Comparison of ENCODE assay signal across 16 cellular contexts in genomic region chr9:86885232-86885631, GRCh38.
DNase-seq lines count a peak whose midpoint lies in the region; FAIRE-seq and TF ChIP-seq lines count a peak whose summit lies in the region.
"Had no signal": no experiment of that assay in that cellular context is flagged by ENCODE, and none has a peak within 500 bp of the region (broad histone marks: within the 10 kb centered on the region; RNA-seq: fewer than 3 reads in every experiment).

No MANE protein-coding gene starts in this region.

- H3T11ph ChIP-seq in H9 (ENCODE audit: low read length) = no peak overlapping the region

- H2AFZ ChIP-seq in H9 (ENCODE audit: low read length) (no peak overlapping the region), H1 (ENCODE audit: low read length) (peak overlapping the region; percentile 36; the same call in 1 of the 2 replicates)
- H2AFZ ChIP-seq: GM23248 had no signal

- CTCF ChIA-PET in H1 (lab: Charles Lee; ENCODE audit: partially characterized antibody) = interaction anchor here (1.1 to 2.0 kb wide), 3 partner anchors 42 to 401 kb away, joined by 3 to 6 read pairs (median 3); no protein-coding TSS in a partner anchor
- CTCF ChIA-PET in CD8-positive, alpha-beta memory T cell (lab: Charles Lee) = no interaction called here

- no peak overlapping the region for H2BK15ac ChIP-seq in H9 (ENCODE audit: low read depth, low read length)
- H2BK15ac ChIP-seq in H1 (ENCODE audit: low read length) = no peak overlapping the region

- H3K4me1 Mint-ChIP-seq in H9 = peaks cover 26 to 27% of the 10 kb centered on the region in 2 experiments
- H3K4me1 Mint-ChIP-seq in CD8-positive, alpha-beta memory T cell = no peaks in the 10 kb centered on the region
- H3K4me1 Mint-ChIP-seq: CD4-positive, CD25-positive, alpha-beta regulatory T cell had no signal

- H2BK120ac ChIP-seq in H9 (ENCODE audit: low read depth, low read length, poor library complexity, severe bottlenecking) (no peak overlapping the region), H1 (replicated peaks; ENCODE audit: low read depth, low read length) (no peak overlapping the region)

- H4K91ac ChIP-seq in H9 (ENCODE audit: insufficient read length, low read depth, low read length) = no peak overlapping the region
- no peak overlapping the region for H4K91ac ChIP-seq in H1 (replicated peaks; ENCODE audit: insufficient read length, low read length)

- peak; percentile 42 for DNase-seq in H9
- no peak for DNase-seq in H1 (ENCODE audit: low read depth in 1 of 2, low spot score in 2 of 2)
- no peak for DNase-seq in RPMI8226
- no peak for DNase-seq in glomerular visceral epithelial cell (ENCODE audit: extremely low spot score)
- DNase-seq in NCI-H524 (lab: John Stamatoyannopoulos, UW) = no peak
- no peak for DNase-seq in CD8-positive, alpha-beta memory T cell
- DNase-seq: ACHN; Calu3; CD4-positive, CD25-positive, alpha-beta regulatory T cell; DMS 273 treated with DMSO at 0.1 percent for 48 hours; GM23248 had no signal

- H3K18ac ChIP-seq in H9 (ENCODE audit: insufficient read length, low read depth, low read length) = no peak overlapping the region
- no peak overlapping the region for H3K18ac ChIP-seq in H1 (ENCODE audit: extremely low read depth, low read length)

- no peak overlapping the region for H3K9ac ChIP-seq in H9 (ENCODE audit: extremely low read depth, insufficient read length, low read length)
- no peak overlapping the region for H3K9ac ChIP-seq in H1 (replicated peaks in 1 of 4; ENCODE audit: extremely low read depth in 1 of 4, low read depth in 3 of 4, low read length in 3 of 4)
- H3K9ac ChIP-seq in iPS-20b (ENCODE audit: low read depth, low read length) = peak overlapping the region; percentile 47; the same call in 1 of the 2 replicates
- H3K9ac ChIP-seq: BLaER1 treated with 17β-estradiol and CSF1 and Interleukin-3, amounts not matched to agents 10 nM and 100 nM; GM23248 had no signal

- H3K4ac ChIP-seq in H9 (ENCODE audit: low read depth, low read length) = no peak overlapping the region
- no peak overlapping the region for H3K4ac ChIP-seq in H1 (replicated peaks; ENCODE audit: insufficient read length, low read depth, low read length)

- H3K36me3 ChIP-seq in H1 (ENCODE audit: control insufficient read depth in 2 of 4, insufficient read depth in 4 of 4, low read length in 3 of 4) (no peaks in the 10 kb centered on the region), iPS-20b (ENCODE audit: insufficient read depth, low read depth, low read length) (no peaks in the 10 kb centered on the region)
- no peaks in the 10 kb centered on the region for H3K36me3 ChIP-seq in CD8-positive, alpha-beta memory T cell (ENCODE audit: insufficient read depth, low read length)
- H3K36me3 ChIP-seq: BLaER1 treated with 17β-estradiol and CSF1 and Interleukin-3, amounts not matched to agents 10 nM and 100 nM; HAP-1 had no signal

- H2BK20ac ChIP-seq in H9 (ENCODE audit: low read depth, low read length, poor library complexity, severe bottlenecking) (no peak overlapping the region), H1 (ENCODE audit: low read length) (no peak overlapping the region)

- no peaks in the 10 kb centered on the region for H3K9me3 Mint-ChIP-seq in H9
- no peaks in the 10 kb centered on the region for H3K9me3 Mint-ChIP-seq in CD8-positive, alpha-beta memory T cell

- TF ChIP-seq EP300 in H1 (IDR thresholded peaks at IDR 0.05; ENCODE audit: borderline replicate concordance in 1 of 2, low read depth in 2 of 2, low read length in 2 of 2) = no peak

- peak; percentile 88 for FAIRE-seq in H1 (lab: Jason Lieb, UNC)
- FAIRE-seq: GM12878, GM18507 had no signal

- no peaks in the 10 kb centered on the region for H3K79me2 ChIP-seq in H9 (ENCODE audit: insufficient read depth, low read length)
- no peaks in the 10 kb centered on the region for H3K79me2 ChIP-seq in H1 (ENCODE audit: control insufficient read depth in 1 of 2, insufficient read depth in 2 of 2, low read length in 2 of 2)

- POLR2A ChIA-PET in H1 (lab: Charles Lee; ENCODE audit: partially characterized antibody) = no interaction called here
- POLR2A ChIA-PET in CD8-positive, alpha-beta memory T cell (lab: Charles Lee) = no interaction called here

- H4K8ac ChIP-seq in H9 (replicated peaks; ENCODE audit: insufficient read length, low read depth, low read length) (no peak overlapping the region), H1 (ENCODE audit: extremely low read depth, insufficient read depth, low read length) (no peak overlapping the region)

- no peaks in the 10 kb centered on the region for H3K36me3 Mint-ChIP-seq in H9 (ENCODE audit: insufficient read depth in 1 of 3, low read depth in 3 of 3)
- no peaks in the 10 kb centered on the region for H3K36me3 Mint-ChIP-seq in CD8-positive, alpha-beta memory T cell
- H3K36me3 Mint-ChIP-seq: CD4-positive, CD25-positive, alpha-beta regulatory T cell had no signal

- whole genome bisulfite sequencing in H9 (ENCODE audit: extremely low coverage, insufficient read length, low lambda C conversion rate) = no CpG with 5 or more reads among the region's 5 CpGs
- WGBS in H1 (ENCODE audit: extremely low coverage in 1 of 2, insufficient coverage in 1 of 2, insufficient read length in 1 of 2, insufficient replicate concordance in 2 of 2, low coverage in 1 of 2, low lambda C conversion rate in 2 of 2, missing lambda C conversion rate in 1 of 2), 2 experiments = 16% methylated on average over 5 of the region's 5 CpGs; no CpG with 5 or more reads in 1 of the 2 experiments

- no peak overlapping the region for H3K27ac ChIP-seq in H9 (ENCODE audit: insufficient read length, low read depth, low read length)
- no peak overlapping the region for H3K27ac ChIP-seq in H1 (ENCODE audit: low read depth, low read length)
- H3K27ac ChIP-seq in iPS-20b (ENCODE audit: low read length) = no peak overlapping the region
- no peak overlapping the region for H3K27ac ChIP-seq in CD8-positive, alpha-beta memory T cell (ENCODE audit: low read depth, low read length)
- H3K27ac ChIP-seq: BLaER1 treated with 17β-estradiol and CSF1 and Interleukin-3, amounts not matched to agents 10 nM and 100 nM; GM23248 had no signal

- no peak overlapping the region for H2AK5ac ChIP-seq in H9 (ENCODE audit: insufficient read length, low read length)
- no peak overlapping the region for H2AK5ac ChIP-seq in H1 (ENCODE audit: low read depth, low read length)

- H3K4me1 ChIP-seq in H9 (ENCODE audit: insufficient read depth, low read length) (no peaks in the 10 kb centered on the region; the same call in 1 of the 2 replicates), H1 (replicated peaks in 1 of 4; ENCODE audit: control insufficient read depth in 3 of 4, insufficient read depth in 4 of 4, low read length in 3 of 4) (peaks cover 0 to 10% (median 4%) of the 10 kb centered on the region in 4 experiments; a peak in 3 of 7 replicates), iPS-20b (ENCODE audit: insufficient read depth, low read length) (peaks cover 17% of the 10 kb centered on the region; the same call in 1 of the 2 replicates)
- H3K4me1 ChIP-seq in CD8-positive, alpha-beta memory T cell (ENCODE audit: insufficient read depth, low read length) = no peaks in the 10 kb centered on the region
- H3K4me1 ChIP-seq: BLaER1 treated with 17β-estradiol and CSF1 and Interleukin-3, amounts not matched to agents 10 nM and 100 nM; HAP-1 had no signal

- H3K4me3 Mint-ChIP-seq in H9 = peak overlapping the region in 1 of 2 experiments; percentile 43; a peak in 2 of 5 replicates
- no peak overlapping the region for H3K4me3 Mint-ChIP-seq in CD8-positive, alpha-beta memory T cell
- H3K4me3 Mint-ChIP-seq: CD4-positive, CD25-positive, alpha-beta regulatory T cell had no signal

- TF ChIP-seq RAD21 in H1 (IDR thresholded peaks at IDR 0.05 in 1 of 2, conservative IDR thresholded peaks at IDR 0.05 in 1 of 2; ENCODE audit: low read depth in 2 of 2, low read length in 2 of 2) = no peak

- H3K27me3 Mint-ChIP-seq in H9 (ENCODE audit: low read depth) = peaks cover 32% of the 10 kb centered on the region
- peaks cover 17 to 28% of the 10 kb centered on the region in 2 donors for H3K27me3 Mint-ChIP-seq in CD8-positive, alpha-beta memory T cell
- H3K27me3 Mint-ChIP-seq: CD4-positive, CD25-positive, alpha-beta regulatory T cell had no signal

- H3K56ac ChIP-seq in H9 (ENCODE audit: insufficient read length, low read depth, low read length) = no peak overlapping the region
- no peak overlapping the region for H3K56ac ChIP-seq in H1 (replicated peaks; ENCODE audit: insufficient read length, low read depth, low read length)

- no peaks in the 10 kb centered on the region for H3K23me2 ChIP-seq in H9 (ENCODE audit: insufficient read length, low read depth, low read length, poor library complexity, severe bottlenecking)
- H3K23me2 ChIP-seq in H1 (ENCODE audit: low read depth, low read length) = no peaks in the 10 kb centered on the region

- H3K4me2 ChIP-seq in H9 (ENCODE audit: insufficient read depth, insufficient read length, low read length) (no peak overlapping the region), H1 (ENCODE audit: insufficient read depth in 1 of 2, low read depth in 2 of 2, low read length in 2 of 2) (peak overlapping the region in 1 of 2 experiments; percentile 24; a peak in 2 of 4 replicates)
- H3K4me2 ChIP-seq: BLaER1 treated with 17β-estradiol and CSF1 and Interleukin-3, amounts not matched to agents 10 nM and 100 nM had no signal

- H3K14ac ChIP-seq in H9 (ENCODE audit: insufficient read depth, low read length) (no peak overlapping the region), H1 (ENCODE audit: insufficient read length) (no peak overlapping the region)

- H2BK12ac ChIP-seq in H9 (ENCODE audit: insufficient read length, low read depth, low read length) (no peak overlapping the region), H1 (ENCODE audit: low read depth, low read length) (no peak overlapping the region)

- H3K27ac Mint-ChIP-seq in H9 = peak overlapping the region in 1 of 3 experiments; percentile 50; a peak in 1 of 7 replicates
- H3K27ac Mint-ChIP-seq in CD8-positive, alpha-beta memory T cell = no peak overlapping the region
- H3K27ac Mint-ChIP-seq: CD4-positive, CD25-positive, alpha-beta regulatory T cell had no signal

- H3K9me3 ChIP-seq in H9 (ENCODE audit: control insufficient read depth, low read depth, low read length) = no peaks in the 10 kb centered on the region
- no peaks in the 10 kb centered on the region for H3K9me3 ChIP-seq in H1 (ENCODE audit: insufficient read depth in 2 of 2, low read depth in 1 of 2, low read length in 1 of 2)
- H3K9me3 ChIP-seq in iPS-20b (ENCODE audit: insufficient read depth, low read depth, low read length) = no peaks in the 10 kb centered on the region
- H3K9me3 ChIP-seq in CD8-positive, alpha-beta memory T cell (ENCODE audit: low read length) = no peaks in the 10 kb centered on the region
- H3K9me3 ChIP-seq: BLaER1 treated with 17β-estradiol and CSF1 and Interleukin-3, amounts not matched to agents 10 nM and 100 nM; HAP-1 had no signal

- H3K23ac ChIP-seq in H9 (ENCODE audit: insufficient read length, low read depth, low read length) (no peak overlapping the region), H1 (ENCODE audit: insufficient read length) (no peak overlapping the region)

- TF ChIP-seq POLR2A in H1 (IDR thresholded peaks at IDR 0.05; ENCODE audit: control extremely low read depth in 1 of 2, low read depth in 2 of 2, low read length in 2 of 2) = no peak

- no peak overlapping the region for H4K5ac ChIP-seq in H9 (ENCODE audit: insufficient read length, low read depth, low read length)
- no peak overlapping the region for H4K5ac ChIP-seq in H1 (ENCODE audit: insufficient read length, low read depth, low read length)

- H3K27me3 ChIP-seq in H9 (ENCODE audit: insufficient read depth, low read length) (no peaks in the 10 kb centered on the region), H1 (replicated peaks in 1 of 4; ENCODE audit: control insufficient read depth in 3 of 4, extremely low read depth in 1 of 4, insufficient read depth in 3 of 4, low read length in 3 of 4) (peaks cover 0 to 5% (median 0%) of the 10 kb centered on the region in 4 experiments; a peak in 1 of 7 replicates), iPS-20b (ENCODE audit: insufficient read depth, low read length) (peaks cover 13% of the 10 kb centered on the region; the same call in 1 of the 2 replicates)
- H3K27me3 ChIP-seq in CD8-positive, alpha-beta memory T cell (ENCODE audit: insufficient read depth, low read length, poor library complexity, severe bottlenecking) = no peaks in the 10 kb centered on the region
- H3K27me3 ChIP-seq: BLaER1 treated with 17β-estradiol and CSF1 and Interleukin-3, amounts not matched to agents 10 nM and 100 nM had no signal

- no peak overlapping the region; a peak in 1 of 8 replicates for H3K4me3 ChIP-seq in H1 (ENCODE audit: extremely low read depth in 1 of 4, insufficient read depth in 2 of 4, low read depth in 3 of 4, low read length in 4 of 4)
- H3K4me3 ChIP-seq in iPS-20b (ENCODE audit: low read length) = peak overlapping the region; percentile 35; the same call in 1 of the 2 replicates
- no peak overlapping the region for H3K4me3 ChIP-seq in CD8-positive, alpha-beta memory T cell (ENCODE audit: low read length)
- H3K4me3 ChIP-seq: BLaER1 treated with 17β-estradiol and CSF1 and Interleukin-3, amounts not matched to agents 10 nM and 100 nM; GM12878; GM23248; HAP-1 had no signal

- H3K79me1 ChIP-seq in H9 (ENCODE audit: insufficient read depth, low read depth, low read length, poor library complexity, severe bottlenecking) = no peaks in the 10 kb centered on the region
- H3K79me1 ChIP-seq in H1 (ENCODE audit: low read depth, low read length) = no peaks in the 10 kb centered on the region

- H4K20me1 ChIP-seq in H9 (ENCODE audit: control insufficient read depth, insufficient read depth, insufficient read length) = no peaks in the 10 kb centered on the region
- no peaks in the 10 kb centered on the region for H4K20me1 ChIP-seq in H1 (replicated peaks in 1 of 2; ENCODE audit: control insufficient read depth in 1 of 2, insufficient read depth in 2 of 2, low read length in 2 of 2)
- H4K20me1 ChIP-seq: BLaER1 treated with 17β-estradiol and CSF1 and Interleukin-3, amounts not matched to agents 10 nM and 100 nM had no signal

- TF ChIP-seq CTCF in H9 (conservative IDR thresholded peaks at IDR 0.05) (no peak), H1 (IDR thresholded peaks at IDR 0.05; ENCODE audit: control extremely low read depth in 1 of 3, insufficient read depth in 1 of 3, low read depth in 1 of 3, low read length in 3 of 3) (no peak)

- H2BK5ac ChIP-seq in H9 (ENCODE audit: insufficient read length, low read length) (no peak overlapping the region), H1 (ENCODE audit: low read depth, low read length) (no peak overlapping the region)
